In the genomic region with DNA sequence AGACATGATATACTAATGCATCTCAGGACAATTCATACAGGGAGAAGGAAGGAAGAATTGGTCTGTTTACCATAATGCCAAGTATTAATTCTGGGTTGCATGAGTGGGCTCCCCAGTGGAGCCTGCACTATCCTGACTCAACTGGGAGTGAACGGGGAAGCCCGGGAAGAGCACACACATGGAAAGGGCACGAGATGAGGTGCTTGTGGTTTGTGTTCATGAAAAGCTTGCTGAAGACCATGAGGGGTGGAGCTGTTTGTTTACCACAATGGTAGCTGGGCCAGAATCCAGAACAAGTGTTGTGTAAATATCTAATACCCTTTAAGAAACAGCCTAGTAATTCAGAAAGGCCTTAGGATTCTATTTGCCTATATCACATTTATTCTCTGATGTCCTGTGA, we compare ENCODE assay signal across 15 cellular contexts. TPM values are rescaled to one million over a fixed set of nuclear protein-coding genes. Genes with fewer than 3 reads are reported as not detected.
A peak's percentile ranks its signal among the peaks of the same experiment; 100 is the strongest.
DNase-seq lines count a peak whose midpoint lies in the region; ATAC-seq, FAIRE-seq and TF ChIP-seq lines count a peak whose summit lies in the region.
"Had no signal": no experiment of that assay in that cellular context is flagged by ENCODE, and none has a peak within 500 bp of the region (broad histone marks: within the 10 kb centered on the region; RNA-seq: fewer than 3 reads in every experiment).

No MANE protein-coding gene starts in this region.

- no peaks in the 10 kb centered on the region for H3K9me1 ChIP-seq in IMR-90 (ENCODE audit: insufficient read depth, low read length)

- CTCF ChIA-PET in IMR-90 (lab: Yijun Ruan, JAX): interaction anchor here (1.0 kb wide), 1 partner anchor 15 kb away, joined by 3 read pairs; no protein-coding TSS in a partner anchor
- CTCF ChIA-PET in HepG2 (lab: Yijun Ruan, JAX; ENCODE audit: low intra/inter-chr PET ratio, low total read pairs): no interaction called here

- H3K27me3 Mint-ChIP-seq in activated naive CD8-positive, alpha-beta T cell treated with anti-CD3 and anti-CD28 coated beads, Interleukin-2, amount 50 U/mL, for 24 hours: no peaks in the 10 kb centered on the region
- H3K27me3 Mint-ChIP-seq: CD8-positive, alpha-beta memory T cell had no signal

- TF ChIP-seq RAD21 in IMR-90 (IDR thresholded peaks at IDR 0.05; ENCODE audit: low read length): no peak
- TF ChIP-seq RAD21 in HepG2 (CRISPR knock-in tag; IDR thresholded peaks at IDR 0.05): no peak

- H3K4me1 ChIP-seq in IMR-90 (ENCODE audit: control insufficient read depth, insufficient read depth, low read length) (no peaks in the 10 kb centered on the region), skeletal muscle satellite cell (ENCODE audit: control insufficient read depth, insufficient read depth, low read length) (peaks cover 47% of the 10 kb centered on the region), HepG2 (ENCODE audit: insufficient read depth, low read length) (peaks cover 21% of the 10 kb centered on the region)

- H3K23ac ChIP-seq in IMR-90 (ENCODE audit: low read depth, low read length): no peak overlapping the region

- H3K9me3 Mint-ChIP-seq in activated naive CD8-positive, alpha-beta T cell treated with anti-CD3 and anti-CD28 coated beads, Interleukin-2, amount 50 U/mL, for 24 hours: no peaks in the 10 kb centered on the region
- H3K9me3 Mint-ChIP-seq: CD8-positive, alpha-beta memory T cell had no signal

- FAIRE-seq in HepG2 (lab: Jason Lieb, UNC): no peak
- FAIRE-seq: GM19239 had no signal

- H2AFZ ChIP-seq in IMR-90 (replicated peaks; ENCODE audit: low read length, poor library complexity): no peak overlapping the region
- no peak overlapping the region for H2AFZ ChIP-seq in HepG2 (ENCODE audit: low read length)

- no peak overlapping the region for H4K5ac ChIP-seq in IMR-90 (ENCODE audit: low read depth, low read length)

- BruUV-seq in IMR-90 (replicated peaks; lab: Mats Ljungman, UMichigan): no TSS peak
- BruUV-seq in HepG2 (replicated peaks; lab: Mats Ljungman, UMichigan): no TSS peak

- H2BK15ac ChIP-seq in IMR-90 (ENCODE audit: low read depth, low read length): no peak overlapping the region

- H3K9ac ChIP-seq in IMR-90 (ENCODE audit: low read depth, low read length) (no peak overlapping the region), skeletal muscle satellite cell (ENCODE audit: low read depth, low read length) (peak overlapping the region; percentile 55), HepG2 (ENCODE audit: insufficient read depth, low read depth, low read length) (no peak overlapping the region)

- H3K27ac ChIP-seq in IMR-90 (ENCODE audit: insufficient read depth, low read length) (no peak overlapping the region), HepG2 (ENCODE audit: extremely low read length, insufficient read depth, low read length) (no peak overlapping the region)

- no peak for TF ChIP-seq POLR2A in IMR-90 (IDR thresholded peaks at IDR 0.05; ENCODE audit: low read depth, low read length)
- no peak for TF ChIP-seq POLR2A in HepG2 (IDR thresholded peaks at IDR 0.05; ENCODE audit: insufficient read depth in 1 of 2, low read depth in 2 of 2, low read length in 2 of 2)

- DNase-seq in COR-L47 (lab: John Stamatoyannopoulos, UW) (peak; percentile 16), IMR-90 (peak; percentile 47), fibroblast of villous mesenchyme (ENCODE audit: low read depth) (peak; percentile 37), HepG2 (ENCODE audit: low spot score) (no peak)
- DNase-seq in activated naive CD8-positive, alpha-beta T cell treated with anti-CD3 and anti-CD28 coated beads, Interleukin-2, amount 50 U/mL, for 24 hours: no peak
- DNase-seq: CD8-positive, alpha-beta memory T cell; H7; NCI-H1105 treated with DMSO at 0.1 percent for 48 hours; NCI-H187; NCI-H446 treated with DMSO at 0.1 percent for 48 hours; NK-92 treated with Interleukin-12 subunit alpha and Interleukin-12 subunit beta, amount 100 ng/mL, for 24 hours; RPMI8226 had no signal

- H3K4me3 ChIP-seq in IMR-90 (ENCODE audit: insufficient read depth, low read depth, low read length) (no peak overlapping the region), fibroblast of villous mesenchyme (ENCODE audit: low read depth, low read length) (no peak overlapping the region), skeletal muscle satellite cell (ENCODE audit: low read length) (no peak overlapping the region), HepG2 (replicated peaks in 1 of 3; ENCODE audit: insufficient read depth in 1 of 3, low read depth in 2 of 3, low read length in 3 of 3) (no peak overlapping the region)

- no peak overlapping the region for H3K4ac ChIP-seq in IMR-90 (ENCODE audit: low read depth, low read length)

- no peak overlapping the region for H4K8ac ChIP-seq in IMR-90 (ENCODE audit: low read depth in 2 of 2, low read length in 2 of 2)

- H4K20me1 ChIP-seq in IMR-90 (ENCODE audit: insufficient read depth, low read length): no peaks in the 10 kb centered on the region
- no peaks in the 10 kb centered on the region for H4K20me1 ChIP-seq in HepG2 (ENCODE audit: insufficient read depth, low read length)

- no peaks in the 10 kb centered on the region for H3K79me2 ChIP-seq in HepG2 (ENCODE audit: insufficient read depth, low read length)

- H2AK5ac ChIP-seq in IMR-90 (ENCODE audit: low read depth, low read length): no peak overlapping the region

- ATAC-seq in IMR-90 (ENCODE audit: low read depth) (peak; percentile 34; the same call in 1 of the 2 replicates), HepG2 (no peak), GM21526 (IDR thresholded peaks at IDR 0.05; ENCODE audit: low FRiP score, unreplicated experiment) (no peak)
- ATAC-seq in activated naive CD8-positive, alpha-beta T cell treated with anti-CD3 and anti-CD28 coated beads, Interleukin-2, amount 50 U/mL, for 24 hours: no peak

- in situ Hi-C loops in IMR-90 (cut with MboI; ENCODE audit: low sequenced_read_pairs): no loop called here
- in situ Hi-C loops in HepG2 (cut with HindIII; ENCODE audit: extremely low pct_ligation_motif_present, low pct_unique_long_range_greater_than_20kb): no loop called here

- POLR2A ChIA-PET in IMR-90 (lab: Charles Lee; ENCODE audit: unreplicated experiment) (no interaction called here), HepG2 (lab: Yijun Ruan, JAX) (no interaction called here)

- no peak overlapping the region for H2BK120ac ChIP-seq in IMR-90 (ENCODE audit: low read depth, low read length)

- intact Hi-C loops in IMR-90 (cut with micrococcal nuclease): loop anchor here (5.0 kb wide), 1 partner anchor 250 kb away; no protein-coding TSS in a partner anchor
- intact Hi-C loops in HepG2 (cut with micrococcal nuclease; ENCODE audit: unreplicated experiment): no loop called here

- no peaks in the 10 kb centered on the region for H3K79me1 ChIP-seq in IMR-90 (ENCODE audit: low read depth in 1 of 2, low read length in 2 of 2)

- no peak overlapping the region for H3K18ac ChIP-seq in IMR-90 (ENCODE audit: low read depth, low read length)

- no peak overlapping the region for H2BK5ac ChIP-seq in IMR-90 (ENCODE audit: low read depth, low read length, poor library complexity, severe bottlenecking)

- peaks cover 1% of the 10 kb centered on the region; the same call in 1 of the 2 replicates for H3K36me3 ChIP-seq in IMR-90 (ENCODE audit: control insufficient read depth, insufficient read depth, low read length)
- peaks cover 2% of the 10 kb centered on the region for H3K36me3 ChIP-seq in skeletal muscle satellite cell (ENCODE audit: insufficient read depth, low read length)
- H3K36me3 ChIP-seq in HepG2 (replicated peaks in 1 of 2; ENCODE audit: control insufficient read depth in 1 of 2, insufficient read depth in 2 of 2, low read length in 2 of 2): 0 out of 5 replicates have a peak, but pooled peaks cover 0 to 6% of the 10 kb centered on the region in 2 experiments

- H2AK9ac ChIP-seq in IMR-90 (replicated peaks; ENCODE audit: low read depth, low read length, poor library complexity): no peak overlapping the region

- no peaks in the 10 kb centered on the region for H3K27me3 ChIP-seq in IMR-90 (ENCODE audit: control insufficient read depth, insufficient read depth, low read length)
- no peaks in the 10 kb centered on the region for H3K27me3 ChIP-seq in skeletal muscle satellite cell (ENCODE audit: control insufficient read depth, insufficient read depth, low read length)
- no peaks in the 10 kb centered on the region for H3K27me3 ChIP-seq in HepG2 (ENCODE audit: control insufficient read depth in 1 of 2, insufficient read depth in 2 of 2, low read length in 2 of 2)

- H3K4me2 ChIP-seq in IMR-90 (ENCODE audit: low read depth, low read length) (no peak overlapping the region), skeletal muscle satellite cell (ENCODE audit: low read length) (no peak overlapping the region), HepG2 (ENCODE audit: low read depth, low read length) (no peak overlapping the region)

- no peak overlapping the region for H3K27ac Mint-ChIP-seq in activated naive CD8-positive, alpha-beta T cell treated with anti-CD3 and anti-CD28 coated beads, Interleukin-2, amount 50 U/mL, for 24 hours

- dilution Hi-C loops in IMR-90 (cut with HindIII; ENCODE audit: low sequenced_read_pairs, unreplicated experiment): no loop called here

- WGBS in IMR-90 (ENCODE audit: extremely low coverage in 2 of 2, insufficient read length in 1 of 2), 2 experiments: no CpG with 5 or more reads among the region's 3 CpGs
- WGBS in HepG2 (ENCODE audit: low lambda C conversion rate): 85% methylated on average over 3 of the region's 3 CpGs

- no peak for TF ChIP-seq CTCF in IMR-90 (conservative IDR thresholded peaks at IDR 0.05; ENCODE audit: low read depth, low read length)
- no peak for TF ChIP-seq CTCF in fibroblast of villous mesenchyme (IDR thresholded peaks at IDR 0.05; ENCODE audit: insufficient read depth, low read depth, low read length)
- TF ChIP-seq CTCF in HepG2 (CRISPR knock-in tag; IDR thresholded peaks at IDR 0.05): no peak

- peaks cover 22% of the 10 kb centered on the region for H3K36me3 Mint-ChIP-seq in activated naive CD8-positive, alpha-beta T cell treated with anti-CD3 and anti-CD28 coated beads, Interleukin-2, amount 50 U/mL, for 24 hours (ENCODE audit: low read depth)

- TF ChIP-seq EP300 in HepG2 (IDR thresholded peaks at IDR 0.05; ENCODE audit: low read depth in 2 of 2, low read length in 2 of 2) (no peak), HepG2 (CRISPR knock-in tag; IDR thresholded peaks at IDR 0.05; ENCODE audit: borderline replicate concordance) (no peak)

- no peak overlapping the region for H3K14ac ChIP-seq in IMR-90 (replicated peaks; ENCODE audit: low read depth, low read length)

- H3K4me1 Mint-ChIP-seq in activated naive CD8-positive, alpha-beta T cell treated with anti-CD3 and anti-CD28 coated beads, Interleukin-2, amount 50 U/mL, for 24 hours: peaks cover 46% of the 10 kb centered on the region

- no peak overlapping the region for H4K91ac ChIP-seq in IMR-90 (ENCODE audit: insufficient read depth, low read depth, low read length)

- H3K9me3 ChIP-seq in IMR-90 (ENCODE audit: control insufficient read depth, insufficient read depth, low read length) (no peaks in the 10 kb centered on the region), skeletal muscle satellite cell (replicated peaks; ENCODE audit: low read length) (no peaks in the 10 kb centered on the region), HepG2 (ENCODE audit: low read length) (no peaks in the 10 kb centered on the region)

- H2BK20ac ChIP-seq in IMR-90 (ENCODE audit: low read depth, low read length): no peak overlapping the region

- no peak overlapping the region for H3K4me3 Mint-ChIP-seq in activated naive CD8-positive, alpha-beta T cell treated with anti-CD3 and anti-CD28 coated beads, Interleukin-2, amount 50 U/mL, for 24 hours
- H3K4me3 Mint-ChIP-seq: CD8-positive, alpha-beta memory T cell had no signal

- H3K56ac ChIP-seq in IMR-90 (ENCODE audit: extremely low read depth, insufficient read depth, low read length): no peak overlapping the region

RNA-seq across cellular contexts. Expression of a gene that starts 44.6 kb away (rescaled TPM):
- total RNA-seq in IMR-90 (2012; rRNA removed) (12.9 and 13.1 TPM in 2 replicates), fibroblast of villous mesenchyme (10.6 and 15.5 TPM in 2 replicates), HepG2 (2016; rRNA removed; fragmentation: Illumina TruSeq; extraction: Trizol) (9.3 and 13.1 TPM in 2 replicates)
- polyA plus RNA-seq in IMR-90 (2012; rRNA removed) (6.2 and 6.6 TPM in 2 replicates), HepG2 (2011; rRNA removed) (5.7 and 6.9 TPM in 2 replicates)
- 2.0 and 2.3 TPM in 2 replicates for polyA plus RNA-seq in IMR-90 (2012; cell fraction: cytosol; rRNA removed)
- polyA plus RNA-seq in IMR-90 (2012; cell fraction: nucleus; rRNA removed; ENCODE audit: low replicate concordance): 4.6 and 15.1 TPM in 2 replicates
- total RNA-seq in skeletal muscle satellite cell (2012; rRNA removed): 7.6 and 11.7 TPM in 2 replicates
- total RNA-seq in HepG2 (2016; cell fraction: cytosol; rRNA removed; fragmentation: Illumina TruSeq; extraction: Trizol; ENCODE audit: low read depth): 5.0 and 6.9 TPM in 2 replicates
- total RNA-seq in HepG2 (2016; cell fraction: insoluble cytoplasmic fraction; rRNA removed; fragmentation: Illumina TruSeq; extraction: Trizol): 9.2 and 11.7 TPM in 2 replicates
- total RNA-seq in HepG2 (2016; cell fraction: membrane; rRNA removed; fragmentation: Illumina TruSeq; extraction: Trizol): 4.4 and 4.8 TPM in 2 replicates
- total RNA-seq in HepG2 (2016; cell fraction: nucleus; rRNA removed; fragmentation: Illumina TruSeq; extraction: Trizol): 11.7 and 15.5 TPM in 2 replicates
- 4.1 and 4.4 TPM in 2 replicates for polyA plus RNA-seq in HepG2 (2011; cell fraction: cytosol; rRNA removed)
- polyA plus RNA-seq in HepG2 (2011; cell fraction: nucleus; rRNA removed): 7.1 and 9.2 TPM in 2 replicates
- polyA plus RNA-seq in HepG2 (2012): 4.7 and 5.9 TPM in 2 replicates
- 0.94 and 1.6 TPM in 2 replicates for polyA plus RNA-seq in HepG2 (2016; cell fraction: cytosol; fragmentation: Illumina TruSeq; extraction: Trizol; ENCODE audit: low read depth)
- polyA plus RNA-seq in HepG2 (2016; cell fraction: insoluble cytoplasmic fraction; fragmentation: Illumina TruSeq; extraction: Trizol; ENCODE audit: low read depth): 9.1 and 9.3 TPM in 2 replicates
- 1.8 TPM in 2 replicates for polyA plus RNA-seq in HepG2 (2016; cell fraction: membrane; fragmentation: Illumina TruSeq; extraction: Trizol; ENCODE audit: low read depth)
- polyA plus RNA-seq in HepG2 (2016; cell fraction: nucleus; fragmentation: Illumina TruSeq; extraction: Trizol; ENCODE audit: insufficient read depth, low read depth): 15.6 and 20.1 TPM in 2 replicates
- polyA minus RNA-seq in HepG2 (2011; rRNA and poly(A)+ RNA removed; ENCODE audit: low replicate concordance): 4.7 and 12.2 TPM in 2 replicates
- polyA minus RNA-seq in HepG2 (2011; cell fraction: cytosol; rRNA and poly(A)+ RNA removed): 2.9 and 9.3 TPM in 2 replicates
- 25.0 and 26.4 TPM in 2 replicates for polyA minus RNA-seq in HepG2 (2011; cell fraction: nucleus; rRNA and poly(A)+ RNA removed)

Comparison
In these comparisons a context has a peak if more than half of its experiments do, and no peak if none do; other contexts are left out.
1. DNase-seq: peak in COR-L47 (single experiment), IMR-90 (single experiment) and fibroblast of villous mesenchyme (single experiment); none in HepG2 (single experiment) and activated naive CD8-positive, alpha-beta T cell treated with anti-CD3 and anti-CD28 coated beads, Interleukin-2, amount 50 U/mL, for 24 hours (single experiment).